In the genomic region with DNA sequence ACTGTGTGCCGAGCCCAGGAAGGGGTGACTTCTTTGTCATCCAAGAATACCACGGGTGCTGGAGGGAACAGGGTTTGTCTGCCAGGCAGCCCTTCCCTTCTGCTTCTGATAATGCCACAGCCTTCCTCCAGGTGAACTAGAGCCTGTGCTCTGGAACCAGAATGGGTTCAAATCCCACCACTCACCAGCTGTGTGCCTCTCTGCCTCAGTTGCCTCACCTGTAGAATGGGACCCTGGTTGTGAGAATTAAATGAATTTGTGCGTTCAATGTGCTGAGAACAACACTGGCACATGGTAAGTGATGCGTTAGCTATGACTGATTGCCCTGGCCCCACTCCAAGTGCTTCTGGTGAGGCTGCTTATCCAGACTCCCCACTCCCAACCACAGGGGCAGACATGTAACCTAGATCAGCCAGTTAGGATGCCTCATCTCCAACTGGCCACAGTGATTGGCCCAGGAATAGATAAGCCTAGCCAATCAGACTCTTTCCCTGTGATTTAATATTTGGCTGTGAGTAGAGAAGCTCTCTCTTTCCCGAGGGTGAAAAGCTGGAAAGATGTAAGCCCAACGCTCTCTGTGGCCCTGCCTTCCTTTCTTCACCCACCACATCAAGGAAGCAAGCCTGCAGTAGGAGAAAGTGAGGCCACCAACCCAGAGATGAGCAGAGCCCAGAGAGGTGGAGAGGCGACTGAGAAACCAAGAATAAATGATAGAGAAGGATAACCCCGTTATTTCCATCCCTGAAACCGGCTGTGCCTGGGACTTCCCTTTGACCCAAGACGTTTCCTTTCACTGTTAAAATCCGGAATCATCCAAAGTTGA, we compare ENCODE assay signal across 9 cellular contexts. TPM values are rescaled to one million over a fixed set of nuclear protein-coding genes. Genes with fewer than 3 reads are reported as not detected.
DNase-seq lines count a peak whose midpoint lies in the region; ATAC-seq, FAIRE-seq and TF ChIP-seq lines count a peak whose summit lies in the region.
"Had no signal": no experiment of that assay in that cellular context is flagged by ENCODE, and none has a peak within 500 bp of the region (broad histone marks: within the 10 kb centered on the region; RNA-seq: fewer than 3 reads in every experiment).

No MANE protein-coding gene starts in this region.

- POLR2A ChIA-PET in A673 (lab: Charles Lee; ENCODE audit: low non-redundant PET), result no interaction called here
- POLR2A ChIA-PET in OCI-LY7 (lab: Charles Lee), result interaction anchor here (0.6 to 2.1 kb wide), 3 partner anchors 26 to 60 kb away, joined by 3 to 9 read pairs (median 3); no protein-coding TSS in a partner anchor
- POLR2A ChIA-PET in T-cell (lab: Charles Lee), result no interaction called here

- H3K4me3 Mint-ChIP-seq in T-cell (no peak overlapping the region), glutamatergic neuron (ENCODE audit: unreplicated experiment) (no peak overlapping the region)
- H3K4me3 Mint-ChIP-seq: central memory CD8-positive, alpha-beta T cell had no signal

- H3K4me1 ChIP-seq in A673 (ENCODE audit: insufficient read depth, low read length, poor library complexity, severe bottlenecking) (peaks cover 24% of the 10 kb centered on the region), OCI-LY7 (ENCODE audit: insufficient read depth, low read length, poor library complexity, severe bottlenecking) (peaks cover 12% of the 10 kb centered on the region), upper lobe of right lung (peaks cover 11% of the 10 kb centered on the region)

- peak; percentile 89 for DNase-seq in A673 (ENCODE audit: low spot score)
- no peak for DNase-seq in GM12891 (ENCODE audit: insufficient read length, low spot score)
- DNase-seq in OCI-LY7 (ENCODE audit: low spot score), result no peak
- DNase-seq in T-cell, result no peak
- no peak for DNase-seq in glutamatergic neuron
- no peak for DNase-seq in upper lobe of right lung

- ATAC-seq in esophagus mucosa (peak; percentile 54), T-cell (replicated peaks in 1 of 4) (no peak), upper lobe of right lung (no peak), GM21737 (IDR thresholded peaks at IDR 0.05; ENCODE audit: unreplicated experiment) (no peak)

- H4K20me1 ChIP-seq in OCI-LY7 (ENCODE audit: insufficient read depth, low read length), result no peaks in the 10 kb centered on the region

- CTCF ChIA-PET in A673 (lab: Charles Lee) (interaction anchor here (0.7 to 3.2 kb wide), 5 partner anchors 8 to 134 kb away, joined by 3 to 56 read pairs (median 4); no protein-coding TSS in a partner anchor), OCI-LY7 (lab: Charles Lee; ENCODE audit: unreplicated experiment) (interaction anchor here (0.6 to 2.9 kb wide), 5 partner anchors 17 to 58 kb away, joined by 3 to 61 read pairs (median 5); no protein-coding TSS in a partner anchor), T-cell (lab: Charles Lee) (interaction anchor here (0.9 to 3.9 kb wide), 6 partner anchors 17 to 58 kb away, joined by 4 to 114 read pairs (median 32); partner anchors contain the start of genes LAPTM5 (in 1 of the 2) and MATN1 (in 1 of the 2))

- 0 out of 2 replicates have a peak, but pooled peaks have one; percentile 7 for TF ChIP-seq CTCF in A673 (conservative IDR thresholded peaks at IDR 0.05; ENCODE audit: low read depth, low read length)
- 0 out of 2 replicates have a peak, but pooled peaks have one; percentile 8 for TF ChIP-seq CTCF in OCI-LY7 (conservative IDR thresholded peaks at IDR 0.05; ENCODE audit: low read length)
- no peak for TF ChIP-seq CTCF in glutamatergic neuron (IDR thresholded peaks at IDR 0.05; ENCODE audit: partially characterized antibody, unreplicated experiment)
- no peak for TF ChIP-seq CTCF in upper lobe of right lung (IDR thresholded peaks at IDR 0.05)

- no peaks in the 10 kb centered on the region for H3K9me2 ChIP-seq in OCI-LY7 (ENCODE audit: insufficient read depth, low read length)

- no peaks in the 10 kb centered on the region for H3K79me2 ChIP-seq in OCI-LY7 (ENCODE audit: insufficient read depth, low read depth, low read length)

- no peaks in the 10 kb centered on the region for H3K9me3 Mint-ChIP-seq in T-cell
- no peaks in the 10 kb centered on the region for H3K9me3 Mint-ChIP-seq in glutamatergic neuron (ENCODE audit: unreplicated experiment)
- H3K9me3 Mint-ChIP-seq: central memory CD8-positive, alpha-beta T cell had no signal

- no peak overlapping the region for H2AFZ ChIP-seq in OCI-LY7 (ENCODE audit: low read length)

- BruUV-seq in A673 (replicated peaks; lab: Mats Ljungman, UMichigan) (no TSS peak), OCI-LY7 (replicated peaks; lab: Mats Ljungman, UMichigan) (no TSS peak)

- no peak overlapping the region for H3K27ac Mint-ChIP-seq in T-cell
- H3K27ac Mint-ChIP-seq in glutamatergic neuron (ENCODE audit: unreplicated experiment), result no peak overlapping the region

- H3K9me3 ChIP-seq in A673 (ENCODE audit: low read depth, low read length, poor library complexity, severe bottlenecking), result no peaks in the 10 kb centered on the region
- H3K9me3 ChIP-seq in OCI-LY7 (ENCODE audit: low read length), result no peaks in the 10 kb centered on the region
- H3K9me3 ChIP-seq in upper lobe of right lung, result no peaks in the 10 kb centered on the region

- no peaks in the 10 kb centered on the region for H3K36me3 Mint-ChIP-seq in T-cell
- no peaks in the 10 kb centered on the region for H3K36me3 Mint-ChIP-seq in glutamatergic neuron (ENCODE audit: unreplicated experiment)

- H3K4me3 ChIP-seq in A673 (ENCODE audit: low read depth, low read length, poor library complexity, severe bottlenecking) (no peak overlapping the region), OCI-LY7 (ENCODE audit: low read depth, low read length, poor library complexity, severe bottlenecking) (no peak overlapping the region), upper lobe of right lung (no peak overlapping the region)

- intact Hi-C loops in A673 (cut with micrococcal nuclease; ENCODE audit: unreplicated experiment) (no loop called here), OCI-LY7 (cut with micrococcal nuclease; ENCODE audit: unreplicated experiment) (loop anchor here (5.0 kb wide), 1 partner anchor 36 kb away; no protein-coding TSS in a partner anchor), upper lobe of right lung (cut with DNase I) (loop anchor here (5.0 kb wide), 1 partner anchor 56 kb away; the partner anchor contains the start of gene MATN1)

- H3K27ac ChIP-seq in A673 (ENCODE audit: low read depth, low read length, poor library complexity, severe bottlenecking) (no peak overlapping the region), OCI-LY7 (ENCODE audit: low read depth, low read length, poor library complexity, severe bottlenecking) (no peak overlapping the region), upper lobe of right lung (no peak overlapping the region)

- peaks cover 0 to 1% of the 10 kb centered on the region in 2 donors for H3K27me3 Mint-ChIP-seq in T-cell
- peaks cover 2% of the 10 kb centered on the region for H3K27me3 Mint-ChIP-seq in glutamatergic neuron (ENCODE audit: unreplicated experiment)
- H3K27me3 Mint-ChIP-seq: central memory CD8-positive, alpha-beta T cell had no signal

- no peaks in the 10 kb centered on the region for H3K27me3 ChIP-seq in A673 (replicated peaks; ENCODE audit: insufficient read depth, low read depth, low read length, poor library complexity)
- H3K27me3 ChIP-seq in upper lobe of right lung, result no peaks in the 10 kb centered on the region

- H3K4me1 Mint-ChIP-seq in T-cell (peaks cover 13 to 21% (median 21%) of the 10 kb centered on the region in 3 donors), glutamatergic neuron (ENCODE audit: low read depth, unreplicated experiment) (peaks cover 9% of the 10 kb centered on the region)

- H3K36me3 ChIP-seq in A673 (ENCODE audit: insufficient read depth, low read length, poor library complexity, severe bottlenecking) (no peaks in the 10 kb centered on the region), OCI-LY7 (ENCODE audit: insufficient read depth, low read length) (no peaks in the 10 kb centered on the region), upper lobe of right lung (no peaks in the 10 kb centered on the region)

- H3K4me2 ChIP-seq in OCI-LY7 (ENCODE audit: low read length), result no peak overlapping the region

- no peak for TF ChIP-seq POLR2A in GM12891 (IDR thresholded peaks at IDR 0.05; ENCODE audit: low read depth, low read length)

- FAIRE-seq in GM12891 (lab: Jason Lieb, UNC), result peak; percentile 33

TF ChIP-seq in GM12891, 5 proteins besides CTCF, POLR2A, EP300 and RAD21:
- no peak for TF ChIP-seq POU2F2 (IDR thresholded peaks at IDR 0.05; ENCODE audit: low read depth, low read length)
- TF ChIP-seq TAF1 (IDR thresholded peaks at IDR 0.05; ENCODE audit: low read depth, low read length), result no peak
- TF ChIP-seq POLR2AphosphoS5 (IDR thresholded peaks at IDR 0.05; ENCODE audit: low read depth, low read length), result no peak
- no peak for TF ChIP-seq SPI1 (IDR thresholded peaks at IDR 0.05; ENCODE audit: low read depth, low read length)
- TF ChIP-seq PAX5 (IDR thresholded peaks at IDR 0.05; ENCODE audit: insufficient read depth, low read length, severe bottlenecking), result no peak

RNA-seq across cellular contexts. Expression of gene LAPTM5, which starts 20.8 kb away (rescaled TPM):
- not detected in 2 replicates for total RNA-seq in A673 (2021)
- 479 TPM for polyA plus RNA-seq in GM12891 (2012; ENCODE audit: low read depth, missing spikeins)
- 91.2 and 113 TPM in 2 replicates for total RNA-seq in OCI-LY7 (2014; rRNA removed; shearing (Covaris generic))
- total RNA-seq in OCI-LY7 (2022), result 137 and 163 TPM in 2 replicates
- total RNA-seq in esophagus mucosa, result 9.1 TPM
- 100 to 1,000 TPM; 529 to 586 (median 559) TPM for total RNA-seq in T-cell
- 0.56 TPM for total RNA-seq in glutamatergic neuron (ENCODE audit: unreplicated experiment)
- total RNA-seq in upper lobe of right lung, result 424 TPM

RNA-seq across cellular contexts. Expression of gene MATN1, which starts 55.0 kb away (rescaled TPM):
- total RNA-seq in A673 (2021), result not detected in 2 replicates
- 0.65 TPM for polyA plus RNA-seq in GM12891 (2012; ENCODE audit: low read depth, missing spikeins)
- total RNA-seq in OCI-LY7 (2014; rRNA removed; shearing (Covaris generic)), result 0.18 and 0.28 TPM in 2 replicates
- total RNA-seq in OCI-LY7 (2022), result 0.42 TPM in 1 of 2 replicates, not detected in the other
- total RNA-seq in esophagus mucosa, result not detected
- total RNA-seq in T-cell, result 1 to 10 TPM in 2 of 5 donors, under 1 TPM in 3; 0.20 to 5.5 (median 0.60) TPM
- 0.22 TPM for total RNA-seq in glutamatergic neuron (ENCODE audit: unreplicated experiment)
- not detected for total RNA-seq in upper lobe of right lung

Comparison
In these comparisons a context has a peak if more than half of its experiments do, and no peak if none do; other contexts are left out.
1. CTCF ChIP-seq: peak in A673 (single experiment) and OCI-LY7 (single experiment); none in glutamatergic neuron (single experiment) and upper lobe of right lung (single experiment).